Comparison of ENCODE assay signal across 23 cellular contexts in genomic region chr14:58292192-58292591, GRCh38. TPM values are rescaled to one million over a fixed set of nuclear protein-coding genes. Genes with fewer than 3 reads are reported as not detected.
DNase-seq lines count a peak whose midpoint lies in the region; ATAC-seq and TF ChIP-seq lines count a peak whose summit lies in the region.
"Had no signal": no experiment of that assay in that cellular context is flagged by ENCODE, and none has a peak within 500 bp of the region (broad histone marks: within the 10 kb centered on the region; RNA-seq: fewer than 3 reads in every experiment).

No MANE protein-coding gene starts in this region.

- no peak overlapping the region for H3K27ac Mint-ChIP-seq in activated T-cell treated with anti-CD3 and anti-CD28 coated beads, Interleukin-2, amount 50 U/mL, for 24 hours
- peak overlapping the region; percentile 47; the same call in 1 of the 2 replicates for H3K27ac Mint-ChIP-seq in HFFc6
- peak overlapping the region; percentile 53 for H3K27ac Mint-ChIP-seq in central memory CD8-positive, alpha-beta T cell (ENCODE audit: low read depth)
- no peak overlapping the region for H3K27ac Mint-ChIP-seq in stimulated activated naive B cell treated with anti-CD40 and anti-IgM and Interleukin-4, amounts not matched to agents 10 μg/mL and 1 μg/mL and 100 μg/mL, for 72 hours
- H3K27ac Mint-ChIP-seq: B cell had no signal

- peaks cover 85% of the 10 kb centered on the region for H3K36me3 Mint-ChIP-seq in activated T-cell treated with anti-CD3 and anti-CD28 coated beads, Interleukin-2, amount 50 U/mL, for 24 hours (ENCODE audit: low read depth)
- peaks cover 56% of the 10 kb centered on the region for H3K36me3 Mint-ChIP-seq in HFFc6 (ENCODE audit: low read depth)
- H3K36me3 Mint-ChIP-seq in central memory CD8-positive, alpha-beta T cell (ENCODE audit: insufficient read depth) = peaks cover 79% of the 10 kb centered on the region
- peaks cover 34 to 58% of the 10 kb centered on the region in 2 donors for H3K36me3 Mint-ChIP-seq in stimulated activated naive B cell treated with anti-CD40 and anti-IgM and Interleukin-4, amounts not matched to agents 10 μg/mL and 1 μg/mL and 100 μg/mL, for 72 hours

- TF ChIP-seq CTCF in HFFc6 (IDR thresholded peaks at IDR 0.05) = no peak

- no peak for ATAC-seq in central memory CD8-positive, alpha-beta T cell (replicated peaks; ENCODE audit: extremely low read depth, poor library complexity, severe bottlenecking)
- no peak for ATAC-seq in GM18858 (IDR thresholded peaks at IDR 0.05; ENCODE audit: unreplicated experiment)
- ATAC-seq in stimulated activated naive B cell treated with anti-CD40 and anti-IgM and Interleukin-4, amounts not matched to agents 10 μg/mL and 1 μg/mL and 100 μg/mL, for 72 hours (replicated peaks) = no peak
- ATAC-seq: HepG2, K562 had no signal

- H3K27me3 Mint-ChIP-seq in activated T-cell treated with anti-CD3 and anti-CD28 coated beads, Interleukin-2, amount 50 U/mL, for 24 hours = no peaks in the 10 kb centered on the region
- no peaks in the 10 kb centered on the region for H3K27me3 Mint-ChIP-seq in HFFc6 (ENCODE audit: insufficient read depth)
- no peaks in the 10 kb centered on the region for H3K27me3 Mint-ChIP-seq in central memory CD8-positive, alpha-beta T cell
- no peaks in the 10 kb centered on the region for H3K27me3 Mint-ChIP-seq in stimulated activated naive B cell treated with anti-CD40 and anti-IgM and Interleukin-4, amounts not matched to agents 10 μg/mL and 1 μg/mL and 100 μg/mL, for 72 hours
- H3K27me3 Mint-ChIP-seq: B cell; CD4-positive, alpha-beta T cell had no signal

- peaks cover 79% of the 10 kb centered on the region for H3K4me1 Mint-ChIP-seq in activated T-cell treated with anti-CD3 and anti-CD28 coated beads, Interleukin-2, amount 50 U/mL, for 24 hours (ENCODE audit: low read depth)
- H3K4me1 Mint-ChIP-seq in HFFc6 (ENCODE audit: low read depth) = peaks cover 50% of the 10 kb centered on the region
- H3K4me1 Mint-ChIP-seq in central memory CD8-positive, alpha-beta T cell = peaks cover 69% of the 10 kb centered on the region
- H3K4me1 Mint-ChIP-seq in stimulated activated naive B cell treated with anti-CD40 and anti-IgM and Interleukin-4, amounts not matched to agents 10 μg/mL and 1 μg/mL and 100 μg/mL, for 72 hours = peaks cover 26 to 44% of the 10 kb centered on the region in 2 donors

- no peaks in the 10 kb centered on the region for H3K9me3 Mint-ChIP-seq in activated T-cell treated with anti-CD3 and anti-CD28 coated beads, Interleukin-2, amount 50 U/mL, for 24 hours
- no peaks in the 10 kb centered on the region for H3K9me3 Mint-ChIP-seq in HFFc6
- H3K9me3 Mint-ChIP-seq in central memory CD8-positive, alpha-beta T cell = no peaks in the 10 kb centered on the region
- no peaks in the 10 kb centered on the region for H3K9me3 Mint-ChIP-seq in stimulated activated naive B cell treated with anti-CD40 and anti-IgM and Interleukin-4, amounts not matched to agents 10 μg/mL and 1 μg/mL and 100 μg/mL, for 72 hours
- H3K9me3 Mint-ChIP-seq: CD4-positive, alpha-beta T cell had no signal

- no peak for DNase-seq in activated T-cell treated with anti-CD3 and anti-CD28 coated beads, Interleukin-2, amount 50 U/mL, for 24 hours
- DNase-seq in activated T-cell treated with anti-CD3 and anti-CD28 coated beads, Interleukin-2, amount 50 U/mL, for 1 hour = no peak
- DNase-seq in HFFc6 (no peak), NCI-H1694 treated with DMSO at 0.1 percent for 48 hours (lab: John Stamatoyannopoulos, UW) (no peak)
- no peak for DNase-seq in central memory CD8-positive, alpha-beta T cell (ENCODE audit: low spot score in 2 of 2)
- no peak for DNase-seq in stimulated activated naive B cell treated with anti-CD40 and anti-IgM and Interleukin-4, amounts not matched to agents 10 μg/mL and 1 μg/mL and 100 μg/mL, for 72 hours
- DNase-seq: 8988T; CD4-positive, alpha-beta T cell; COR-L47; DMS79 treated with DMSO at 0.1 percent for 48 hours; H7; MM.1S; NCI-H1048; NCI-H1417 treated with DMSO at 0.1 percent for 48 hours; NCI-H187 treated with DMSO at 0.1 percent for 48 hours; NCI-H2107; NCI-H446 treated with DMSO at 0.1 percent for 48 hours; NCI-H526 treated with DMSO at 0.1 percent for 48 hours; SW 1271 had no signal

- peak overlapping the region; percentile 21 for H3K4me3 Mint-ChIP-seq in activated T-cell treated with anti-CD3 and anti-CD28 coated beads, Interleukin-2, amount 50 U/mL, for 24 hours
- no peak overlapping the region; the same call in 1 of the 2 replicates for H3K4me3 Mint-ChIP-seq in HFFc6
- no peak overlapping the region for H3K4me3 Mint-ChIP-seq in central memory CD8-positive, alpha-beta T cell
- H3K4me3 Mint-ChIP-seq in stimulated activated naive B cell treated with anti-CD40 and anti-IgM and Interleukin-4, amounts not matched to agents 10 μg/mL and 1 μg/mL and 100 μg/mL, for 72 hours = no peak overlapping the region
- H3K4me3 Mint-ChIP-seq: B cell had no signal

RNA-seq across cellular contexts. Expression of gene ARID4A, which starts 6.2 kb away (rescaled TPM):
- total RNA-seq in HFFc6 (2021; fragmentation: NEBNext Ultra II Directional; extraction: Animal tissue kit (Norgen Biotek cat#: 25700)) = 10 to 100 TPM; 10.5 to 13.4 (median 12.3) TPM

RNA-seq across cellular contexts. Expression of gene PSMA3, which starts 47.5 kb away (rescaled TPM):
- 100 to 1,000 TPM; 158 to 210 (median 187) TPM for total RNA-seq in HFFc6 (2021; fragmentation: NEBNext Ultra II Directional; extraction: Animal tissue kit (Norgen Biotek cat#: 25700))

Comparison
In these comparisons a context has a peak if more than half of its experiments do, and no peak if none do; other contexts are left out.
1. H3K27ac Mint-ChIP-seq: peak in HFFc6 (single experiment) and central memory CD8-positive, alpha-beta T cell (single experiment); none in activated T-cell treated with anti-CD3 and anti-CD28 coated beads, Interleukin-2, amount 50 U/mL, for 24 hours (single experiment) and stimulated activated naive B cell treated with anti-CD40 and anti-IgM and Interleukin-4, amounts not matched to agents 10 μg/mL and 1 μg/mL and 100 μg/mL, for 72 hours (single experiment).